In genomic region chr6:10363911-10364310, GRCh38 we compare ENCODE assay signal across 21 cellular contexts. TPM values are rescaled to one million over a fixed set of nuclear protein-coding genes. Genes with fewer than 3 reads are reported as not detected.
DNase-seq lines count a peak whose midpoint lies in the region; ATAC-seq, FAIRE-seq and TF ChIP-seq lines count a peak whose summit lies in the region.
"Had no signal": no experiment of that assay in that cellular context is flagged by ENCODE, and none has a peak within 500 bp of the region (broad histone marks: within the 10 kb centered on the region; RNA-seq: fewer than 3 reads in every experiment).

No MANE protein-coding gene starts in this region.

- peak; percentile 26 for DNase-seq in HPDE6-E6E7 (ENCODE audit: extremely low spot score)
- peak; percentile 59 for DNase-seq in RWPE1 (ENCODE audit: low spot score)
- peak; percentile 98 for DNase-seq in epithelial cell of esophagus (ENCODE audit: low read depth)
- DNase-seq in keratinocyte (ENCODE audit: low read depth, low spot score): no peak
- no peak for DNase-seq in suprapubic skin (ENCODE audit: low spot score in 2 of 2)
- no peak for DNase-seq in right cardiac atrium
- no peak for DNase-seq in osteocyte (ENCODE audit: extremely low spot score, unreplicated experiment)
- DNase-seq: BE2C; CD8-positive, alpha-beta T cell; COR-L47; DMS153; DMS79 treated with DMSO at 0.1 percent for 48 hours; EL; GDM1 had no signal

- peak overlapping the region; percentile 43 for H2AFZ ChIP-seq in keratinocyte (ENCODE audit: control insufficient read depth, low read length)

- POLR2A ChIA-PET in RWPE1 (lab: Yijun Ruan, JAX; ENCODE audit: low non-redundant PET): no interaction called here

- no peaks in the 10 kb centered on the region for H3K79me2 ChIP-seq in keratinocyte (ENCODE audit: control insufficient read depth, insufficient read depth, low read length)

- no peak overlapping the region for H3K4me3 Mint-ChIP-seq in osteocyte (ENCODE audit: unreplicated experiment)
- H3K4me3 Mint-ChIP-seq: CD14-positive monocyte; CD8-positive, alpha-beta T cell had no signal

- no peak overlapping the region for H3K4me3 ChIP-seq in epithelial cell of esophagus (ENCODE audit: low read length)
- H3K4me3 ChIP-seq in keratinocyte (ENCODE audit: control insufficient read depth in 2 of 3, extremely low read depth in 1 of 3, insufficient read depth in 2 of 3, low read depth in 1 of 3, low read length in 3 of 3): no peak overlapping the region
- no peak overlapping the region for H3K4me3 ChIP-seq in suprapubic skin
- no peak overlapping the region for H3K4me3 ChIP-seq in right cardiac atrium (ENCODE audit: low read length)
- H3K4me3 ChIP-seq: HAP-1 had no signal

- H3K4me1 ChIP-seq in keratinocyte (ENCODE audit: control insufficient read depth, extremely low read depth, insufficient read depth, low read length): peaks cover 9% of the 10 kb centered on the region
- no peaks in the 10 kb centered on the region for H3K4me1 ChIP-seq in suprapubic skin
- no peaks in the 10 kb centered on the region for H3K4me1 ChIP-seq in right cardiac atrium (ENCODE audit: control insufficient read depth, insufficient read depth, low read length)
- H3K4me1 ChIP-seq: BE2C, HAP-1 had no signal

- no peaks in the 10 kb centered on the region for H4K20me1 ChIP-seq in keratinocyte (ENCODE audit: control insufficient read depth, extremely low read depth, insufficient read depth, low read length)

- H3K9me1 ChIP-seq in keratinocyte (ENCODE audit: control insufficient read depth, extremely low read depth, insufficient read depth, low read length): no peaks in the 10 kb centered on the region

- H3K27ac ChIP-seq in RWPE1: no peak overlapping the region
- peak overlapping the region; percentile 77 for H3K27ac ChIP-seq in keratinocyte (ENCODE audit: control insufficient read depth, insufficient read depth, low read length)
- no peak overlapping the region for H3K27ac ChIP-seq in suprapubic skin
- H3K27ac ChIP-seq in right cardiac atrium (ENCODE audit: low read length): no peak overlapping the region

- H3K27me3 ChIP-seq in keratinocyte (ENCODE audit: control insufficient read depth, extremely low read depth, insufficient read depth, low read length): no peaks in the 10 kb centered on the region
- no peaks in the 10 kb centered on the region for H3K27me3 ChIP-seq in suprapubic skin
- no peaks in the 10 kb centered on the region for H3K27me3 ChIP-seq in right cardiac atrium (ENCODE audit: control insufficient read depth, insufficient read depth)
- H3K27me3 ChIP-seq: BE2C had no signal

- dilution Hi-C loops in keratinocyte (cut with MboI; ENCODE audit: extremely low pct_ligation_motif_present, low sequenced_read_pairs): no loop called here

- H3K4me1 Mint-ChIP-seq in osteocyte (ENCODE audit: unreplicated experiment): no peaks in the 10 kb centered on the region
- H3K4me1 Mint-ChIP-seq: CD14-positive monocyte had no signal

- H3K36me3 ChIP-seq in keratinocyte (ENCODE audit: control insufficient read depth in 2 of 2, extremely low read depth in 1 of 2, insufficient read depth in 2 of 2, low read length in 2 of 2): no peaks in the 10 kb centered on the region
- H3K36me3 ChIP-seq in suprapubic skin: no peaks in the 10 kb centered on the region
- H3K36me3 ChIP-seq: BE2C, HAP-1 had no signal

- no peak overlapping the region for H3K27ac Mint-ChIP-seq in osteocyte (ENCODE audit: unreplicated experiment)
- H3K27ac Mint-ChIP-seq: CD14-positive monocyte; CD8-positive, alpha-beta T cell had no signal

- H3K4me2 ChIP-seq in keratinocyte (ENCODE audit: control insufficient read depth, extremely low read depth, insufficient read depth, low read depth, low read length): peak overlapping the region; percentile 31

- H3K9me3 Mint-ChIP-seq in osteocyte (ENCODE audit: unreplicated experiment): peaks cover 11% of the 10 kb centered on the region

- TF ChIP-seq POLR2A in suprapubic skin (IDR thresholded peaks at IDR 0.05): no peak

- CTCF ChIA-PET in RWPE1 (lab: Yijun Ruan, JAX): no interaction called here

- FAIRE-seq in keratinocyte (lab: Jason Lieb, UNC): peak; percentile 83
- FAIRE-seq: A204.1, D721Med, GM12892, H1 had no signal

- peaks cover 2% of the 10 kb centered on the region for H3K36me3 Mint-ChIP-seq in osteocyte (ENCODE audit: unreplicated experiment)
- H3K36me3 Mint-ChIP-seq: CD14-positive monocyte; CD8-positive, alpha-beta T cell had no signal

- TF ChIP-seq CTCF in RWPE1 (conservative IDR thresholded peaks at IDR 0.05; ENCODE audit: low read depth) (no peak), epithelial cell of esophagus (IDR thresholded peaks at IDR 0.05; ENCODE audit: insufficient read depth, low read depth, low read length, missing control alignments) (no peak), keratinocyte (optimal IDR thresholded peaks at IDR 0.05 in 1 of 3, IDR thresholded peaks at IDR 0.05 in 1 of 3, conservative IDR thresholded peaks at IDR 0.05 in 1 of 3; ENCODE audit: extremely low read depth in 1 of 3, insufficient read depth in 2 of 3, low read length in 3 of 3) (no peak), suprapubic skin (IDR thresholded peaks at IDR 0.05) (no peak), osteocyte (IDR thresholded peaks at IDR 0.05) (no peak)

- ATAC-seq in right cardiac atrium (no peak), HG03045 (IDR thresholded peaks at IDR 0.05; ENCODE audit: unreplicated experiment) (no peak)
- ATAC-seq: CD8-positive, alpha-beta T cell had no signal

- TF ChIP-seq EP300 in suprapubic skin (IDR thresholded peaks at IDR 0.05): no peak

- 72% methylated on average over 6 of the region's 6 CpGs for WGBS in suprapubic skin
- 83% methylated on average over 6 of the region's 6 CpGs for WGBS in right cardiac atrium

- H3K9me3 ChIP-seq in keratinocyte (ENCODE audit: control insufficient read depth, low read depth, low read length): no peaks in the 10 kb centered on the region
- H3K9me3 ChIP-seq in suprapubic skin: no peaks in the 10 kb centered on the region
- H3K9me3 ChIP-seq in right cardiac atrium (ENCODE audit: control insufficient read depth, low read length): no peaks in the 10 kb centered on the region
- H3K9me3 ChIP-seq: BE2C, HAP-1 had no signal

- intact Hi-C loops in right cardiac atrium (cut with DNase I): no loop called here

- no peaks in the 10 kb centered on the region for H3K27me3 Mint-ChIP-seq in osteocyte (ENCODE audit: unreplicated experiment)

- H3K9ac ChIP-seq in keratinocyte (ENCODE audit: control insufficient read depth, extremely low read depth, insufficient read depth, low read length): peak overlapping the region; percentile 28

RNA-seq across cellular contexts. Expression of gene TFAP2A, which starts 51.0 kb away (rescaled TPM):
- polyA plus RNA-seq in keratinocyte (25.5 to 30.2 TPM (median 27.7 TPM) in 3 replicates), right cardiac atrium (0.57 TPM)
- polyA plus RNA-seq in keratinocyte (2011; ENCODE audit: low read depth): 88.1 TPM
- polyA plus RNA-seq in keratinocyte (2011; cell fraction: cytosol; rRNA removed): 28.5 and 39.0 TPM in 2 replicates
- 104 and 128 TPM in 2 replicates for polyA plus RNA-seq in keratinocyte (2011; cell fraction: nucleus; rRNA removed)
- polyA plus RNA-seq in keratinocyte (2012; ENCODE audit: low replicate concordance): 64.1 and 117 TPM in 2 replicates
- polyA minus RNA-seq in keratinocyte: 26.9 to 42.3 TPM (median 32.3 TPM) in 3 replicates
- 55.2 TPM for polyA minus RNA-seq in keratinocyte (2011; cell fraction: cytosol; rRNA and poly(A)+ RNA removed)
- polyA minus RNA-seq in keratinocyte (2011; cell fraction: nucleus; rRNA and poly(A)+ RNA removed): 65.1 and 87.0 TPM in 2 replicates
- total RNA-seq in suprapubic skin (100 to 1,000 TPM in 1 of 4 donors, 10 to 100 TPM in 3; 86.7 to 135 (median 91.9) TPM), right cardiac atrium (1 to 10 TPM in 2 of 4 donors, under 1 TPM in 2; 0.53 to 1.6 (median 0.92) TPM), osteocyte (53.2 and 59.6 TPM in 2 replicates)
- total RNA-seq: H1 had no signal
- polyA plus RNA-seq: CD14-positive monocyte had no signal

Comparison
In these comparisons a context has a peak if more than half of its experiments do, and no peak if none do; other contexts are left out.
1. DNase-seq: peak in HPDE6-E6E7 (single experiment), RWPE1 (single experiment) and epithelial cell of esophagus (single experiment); none in keratinocyte (single experiment), suprapubic skin (0 of 2), right cardiac atrium (0 of 3) and osteocyte (single experiment).
2. RNA of gene TFAP2A, which starts 51.0 kb away (total RNA-seq): 86.7 to 135 TPM in suprapubic skin and 53.2 to 59.6 TPM in osteocyte; 0.53 to 1.6 TPM in right cardiac atrium; every median in the first group is over 10 times any median in the second.